ENCODE assay signal across 12 cellular contexts in genomic region chr16:24609417-24609739, GRCh38.
DNase-seq lines count a peak whose midpoint lies in the region; ATAC-seq, FAIRE-seq and TF ChIP-seq lines count a peak whose summit lies in the region.
"Had no signal": no experiment of that assay in that cellular context is flagged by ENCODE, and none has a peak within 500 bp of the region (broad histone marks: within the 10 kb centered on the region; RNA-seq: fewer than 3 reads in every experiment).

No MANE protein-coding gene starts in this region.

- H3K36me3 Mint-ChIP-seq in astrocyte (ENCODE audit: low read depth, unreplicated experiment): peaks cover 4% of the 10 kb centered on the region

- H3K27ac Mint-ChIP-seq in astrocyte (ENCODE audit: unreplicated experiment): no peak overlapping the region

- H3K18ac ChIP-seq in mesenchymal stem cell (ENCODE audit: low read depth in 1 of 2, low read length in 2 of 2): peak overlapping the region in 1 of 2 experiments; percentile 35

- H3K27me3 Mint-ChIP-seq in astrocyte (ENCODE audit: low read depth, unreplicated experiment): peaks cover 36% of the 10 kb centered on the region

- 84% methylated on average over 2 of the region's 4 CpGs for WGBS in mesenchymal stem cell

- H2BK15ac ChIP-seq in mesenchymal stem cell (ENCODE audit: low read depth, poor library complexity, severe bottlenecking): peak overlapping the region; percentile 29

- H3K4ac ChIP-seq in mesenchymal stem cell (ENCODE audit: low read depth in 1 of 2, low read length in 2 of 2): no peak overlapping the region

- H4K20me1 ChIP-seq in astrocyte (ENCODE audit: insufficient read depth, low read length): no peaks in the 10 kb centered on the region

- H3K27ac ChIP-seq in left ventricle myocardium inferior (replicated peaks) (no peak overlapping the region), astrocyte (ENCODE audit: low read depth, low read length) (no peak overlapping the region), mesenchymal stem cell (ENCODE audit: low read length, poor library complexity, severe bottlenecking) (no peak overlapping the region), thoracic aorta (no peak overlapping the region)
- H3K27ac ChIP-seq: tibial artery had no signal

- H3K79me1 ChIP-seq in mesenchymal stem cell (replicated peaks; ENCODE audit: low read length, poor library complexity, severe bottlenecking): no peaks in the 10 kb centered on the region

- H3K4me3 ChIP-seq in left ventricle myocardium inferior (peak overlapping the region; percentile 55), astrocyte (ENCODE audit: insufficient read depth, low read depth, low read length) (no peak overlapping the region), mesenchymal stem cell (ENCODE audit: insufficient read depth in 1 of 2, low read depth in 1 of 2, low read length in 2 of 2) (peak overlapping the region in 1 of 2 experiments; percentile 53), thoracic aorta (peak overlapping the region; percentile 68)

- H3K9me3 Mint-ChIP-seq in astrocyte (ENCODE audit: unreplicated experiment): peaks cover 2% of the 10 kb centered on the region
- H3K9me3 Mint-ChIP-seq: central memory CD8-positive, alpha-beta T cell had no signal

- H4K91ac ChIP-seq in mesenchymal stem cell (ENCODE audit: low read length): no peak overlapping the region

- H3K4me3 Mint-ChIP-seq in astrocyte (ENCODE audit: unreplicated experiment): peak overlapping the region; percentile 75
- H3K4me3 Mint-ChIP-seq: central memory CD8-positive, alpha-beta T cell had no signal

- H2AK5ac ChIP-seq in mesenchymal stem cell (ENCODE audit: low read length, severe bottlenecking): no peak overlapping the region

- no peak overlapping the region for H3K14ac ChIP-seq in mesenchymal stem cell (ENCODE audit: low read length in 2 of 2)

- ATAC-seq in Right ventricle myocardium inferior (no peak), thoracic aorta (ENCODE audit: insufficient number of reproducible peaks, low FRiP score, low read depth) (no peak), HG03175 (IDR thresholded peaks at IDR 0.05; ENCODE audit: unreplicated experiment) (no peak)

- peak overlapping the region; percentile 35 for H4K8ac ChIP-seq in mesenchymal stem cell (ENCODE audit: low read length)

- peaks cover 5% of the 10 kb centered on the region for H3K4me1 Mint-ChIP-seq in astrocyte (ENCODE audit: low read depth, unreplicated experiment)
- H3K4me1 Mint-ChIP-seq: central memory CD8-positive, alpha-beta T cell had no signal

- H3K27me3 ChIP-seq in left ventricle myocardium inferior (ENCODE audit: low read depth) (peaks cover 45% of the 10 kb centered on the region), astrocyte (ENCODE audit: insufficient read depth, low read length) (peaks cover 7% of the 10 kb centered on the region), mesenchymal stem cell (ENCODE audit: control insufficient read depth in 1 of 2, insufficient read depth in 1 of 2, low read length in 2 of 2) (peaks cover 4 to 18% of the 10 kb centered on the region in 2 experiments), thoracic aorta (replicated peaks; ENCODE audit: insufficient read depth) (no peaks in the 10 kb centered on the region)

- no peak overlapping the region for H2BK5ac ChIP-seq in mesenchymal stem cell (ENCODE audit: low read depth, low read length, poor library complexity, severe bottlenecking)

- peak overlapping the region; percentile 84 for H2AFZ ChIP-seq in astrocyte (ENCODE audit: low read depth, low read length)
- no peak overlapping the region for H2AFZ ChIP-seq in mesenchymal stem cell (ENCODE audit: low read depth, low read length)

- no peak overlapping the region for H2BK12ac ChIP-seq in mesenchymal stem cell (ENCODE audit: low read length in 2 of 2)

- DNase-seq in left ventricle myocardium inferior (no peak), Right ventricle myocardium inferior (ENCODE audit: missing footprints) (no peak), astrocyte (ENCODE audit: low read depth) (no peak), mesenchymal stem cell (no peak), thoracic aorta (ENCODE audit: low spot score) (no peak), posterior cingulate gyrus (no peak)
- DNase-seq in stimulated activated naive CD4-positive, alpha-beta T cell (lab: John Stamatoyannopoulos, UW): no peak

- no peaks in the 10 kb centered on the region for H3K36me3 ChIP-seq in left ventricle myocardium inferior
- H3K36me3 ChIP-seq in astrocyte (ENCODE audit: insufficient read depth, low read length): no peaks in the 10 kb centered on the region
- H3K36me3 ChIP-seq in mesenchymal stem cell (ENCODE audit: control insufficient read depth in 1 of 2, insufficient read depth in 2 of 2, low read depth in 1 of 2, low read length in 2 of 2): no peaks in the 10 kb centered on the region
- H3K36me3 ChIP-seq in thoracic aorta: no peaks in the 10 kb centered on the region
- H3K36me3 ChIP-seq: tibial artery had no signal

- H3K23ac ChIP-seq in mesenchymal stem cell (ENCODE audit: low read length in 2 of 2): no peak overlapping the region

- no peak overlapping the region for H2BK120ac ChIP-seq in mesenchymal stem cell (ENCODE audit: low read depth, low read length)

- H3K9ac ChIP-seq in astrocyte (ENCODE audit: low read length) (no peak overlapping the region), mesenchymal stem cell (ENCODE audit: low read length) (no peak overlapping the region)

- H3K4me2 ChIP-seq in astrocyte (ENCODE audit: low read length): peak overlapping the region; percentile 87
- H3K4me2 ChIP-seq in mesenchymal stem cell (ENCODE audit: low read length, poor library complexity, severe bottlenecking): peak overlapping the region; percentile 67

- no peaks in the 10 kb centered on the region for H3K79me2 ChIP-seq in astrocyte (ENCODE audit: insufficient read depth, low read length)

- TF ChIP-seq CTCF in left ventricle myocardium inferior (IDR thresholded peaks at IDR 0.05; ENCODE audit: borderline replicate concordance) (no peak), astrocyte (IDR thresholded peaks at IDR 0.05; ENCODE audit: insufficient read depth, low read depth, low read length) (no peak), thoracic aorta (IDR thresholded peaks at IDR 0.05) (no peak)

- FAIRE-seq in astrocyte (lab: Jason Lieb, UNC): no peak
- FAIRE-seq: G401.6, TTC549 had no signal

- H3K9me3 ChIP-seq in left ventricle myocardium inferior (replicated peaks): peaks cover 1% of the 10 kb centered on the region
- peaks cover 4% of the 10 kb centered on the region for H3K9me3 ChIP-seq in astrocyte (ENCODE audit: insufficient read depth, low read depth, low read length)
- H3K9me3 ChIP-seq in mesenchymal stem cell (ENCODE audit: control insufficient read depth, low read length): peaks cover 3% of the 10 kb centered on the region
- H3K9me3 ChIP-seq in thoracic aorta: no peaks in the 10 kb centered on the region

- intact Hi-C loops in left ventricle myocardium inferior (cut with micrococcal nuclease) (no loop called here), Right ventricle myocardium inferior (cut with DNase I) (loop anchor here (10.0 kb wide), 1 partner anchor 55 kb away; no protein-coding TSS in a partner anchor), posterior cingulate gyrus (cut with DNase I) (no loop called here)

- H3K4me1 ChIP-seq in left ventricle myocardium inferior (peaks cover 13% of the 10 kb centered on the region), astrocyte (ENCODE audit: insufficient read depth, low read length) (peaks cover 6% of the 10 kb centered on the region), mesenchymal stem cell (ENCODE audit: control insufficient read depth, insufficient read depth, low read depth, low read length) (peaks cover 10% of the 10 kb centered on the region), thoracic aorta (ENCODE audit: control insufficient read depth in 1 of 2, low read depth in 2 of 2) (peaks cover 0 to 14% of the 10 kb centered on the region in 2 donors)
